ENCODE assay signal across 14 cellular contexts in the genomic region with DNA sequence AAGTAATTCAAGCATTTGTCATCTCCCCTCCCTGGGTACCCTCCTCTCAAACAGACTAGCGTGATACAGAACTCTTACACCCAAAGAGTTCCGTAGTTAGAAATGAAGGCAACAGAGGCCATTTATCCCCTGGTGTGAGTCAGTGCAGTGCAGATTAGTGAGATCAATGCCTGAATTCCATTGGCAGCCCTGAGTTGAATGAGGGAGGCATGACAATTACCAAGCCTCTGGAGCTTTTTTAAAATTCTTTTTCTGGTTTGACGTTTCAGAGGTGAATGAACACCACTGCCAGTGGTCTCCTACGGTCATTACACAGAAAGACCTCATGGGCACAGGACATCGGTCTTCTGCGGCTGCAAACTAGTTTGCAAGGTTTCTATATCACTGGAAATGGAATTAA.
DNase-seq lines count a peak whose midpoint lies in the region; ATAC-seq and TF ChIP-seq lines count a peak whose summit lies in the region.
"Had no signal": no experiment of that assay in that cellular context is flagged by ENCODE, and none has a peak within 500 bp of the region (broad histone marks: within the 10 kb centered on the region; RNA-seq: fewer than 3 reads in every experiment).

No MANE protein-coding gene starts in this region.

- H2BK5ac ChIP-seq in mesendoderm (ENCODE audit: low read length) = no peak overlapping the region

- no peaks in the 10 kb centered on the region for H3K79me1 ChIP-seq in mesendoderm (ENCODE audit: low read length)

- 40% methylated on average over 5 of the region's 6 CpGs for WGBS in HUES64
- WGBS in endodermal cell (ENCODE audit: insufficient coverage in 1 of 2, insufficient read length in 1 of 2), 2 experiments = 54 to 60% methylated on average over 4 to 6 of the region's 6 CpGs
- no CpG with 5 or more reads among the region's 6 CpGs for WGBS in mesendoderm (ENCODE audit: extremely low coverage, insufficient coverage, low lambda C conversion rate)

- no peak overlapping the region for H2BK120ac ChIP-seq in mesendoderm (ENCODE audit: low read depth, low read length)

- peaks cover 6% of the 10 kb centered on the region; the same call in 2 of the 3 replicates for H3K9me3 Mint-ChIP-seq in GM23338
- H3K9me3 Mint-ChIP-seq in endodermal cell = peaks cover 23% of the 10 kb centered on the region

- peaks cover 2% of the 10 kb centered on the region; the same call in 1 of the 2 replicates for H3F3A ChIP-seq in GM23338 (replicated peaks; ENCODE audit: low read depth)

- H3K56ac ChIP-seq in mesendoderm (ENCODE audit: low read length) = no peak overlapping the region

- H4K5ac ChIP-seq in mesendoderm (ENCODE audit: low read length) = no peak overlapping the region

- no peak overlapping the region for H4K8ac ChIP-seq in mesendoderm (ENCODE audit: low read depth, low read length)

- H3K27me3 ChIP-seq in GM23338 (ENCODE audit: insufficient read depth) (no peaks in the 10 kb centered on the region), HUES64 (ENCODE audit: insufficient read depth, low read length) (no peaks in the 10 kb centered on the region), endodermal cell (ENCODE audit: control insufficient read depth, insufficient read depth, low read length, poor library complexity, severe bottlenecking) (no peaks in the 10 kb centered on the region), mesendoderm (ENCODE audit: insufficient read depth, low read length, poor library complexity) (no peaks in the 10 kb centered on the region)
- H3K27me3 ChIP-seq: BLaER1 treated with 17β-estradiol and CSF1 and Interleukin-3, amounts not matched to agents 10 nM and 100 nM had no signal

- DNase-seq in GM23338 (ENCODE audit: low spot score) = peak; percentile 58
- DNase-seq in endodermal cell = no peak
- peak; percentile 34 for DNase-seq in mesendoderm
- DNase-seq in NCI-H748 (lab: John Stamatoyannopoulos, UW; ENCODE audit: unreplicated experiment) = no peak
- DNase-seq in NCI-H2227 (lab: John Stamatoyannopoulos, UW; ENCODE audit: unreplicated experiment) = no peak
- DNase-seq in GM19238 (ENCODE audit: insufficient read length, low spot score) = no peak
- DNase-seq: 8988T; AML-193; CD4-positive, CD25-positive, alpha-beta regulatory T cell; DMS53 had no signal

- H2BK15ac ChIP-seq in mesendoderm (replicated peaks; ENCODE audit: low read depth) = no peak overlapping the region

- H3K27me3 Mint-ChIP-seq in GM23338 (ENCODE audit: insufficient read depth, low read depth, poor library complexity) = peaks cover 3% of the 10 kb centered on the region
- no peaks in the 10 kb centered on the region for H3K27me3 Mint-ChIP-seq in endodermal cell (ENCODE audit: insufficient read depth)

- H3K4me3 Mint-ChIP-seq in GM23338 (no peak overlapping the region), endodermal cell (no peak overlapping the region)
- H3K4me3 Mint-ChIP-seq: CD4-positive, CD25-positive, alpha-beta regulatory T cell had no signal

- no peaks in the 10 kb centered on the region for H3K9me2 ChIP-seq in GM23338 (ENCODE audit: insufficient read depth)

- H3K36me3 Mint-ChIP-seq in GM23338 (ENCODE audit: low read depth) (peaks cover 15% of the 10 kb centered on the region), endodermal cell (ENCODE audit: low read depth) (peaks cover 71% of the 10 kb centered on the region)
- H3K36me3 Mint-ChIP-seq: CD4-positive, CD25-positive, alpha-beta regulatory T cell had no signal

- H4K20me1 ChIP-seq in GM23338 (replicated peaks; ENCODE audit: insufficient read depth) = no peaks in the 10 kb centered on the region
- H4K20me1 ChIP-seq: BLaER1 treated with 17β-estradiol and CSF1 and Interleukin-3, amounts not matched to agents 10 nM and 100 nM had no signal

- no peak overlapping the region for H2AK5ac ChIP-seq in mesendoderm (ENCODE audit: low read length)

- H3K36me3 ChIP-seq in GM23338 (ENCODE audit: insufficient read depth) (no peaks in the 10 kb centered on the region), HUES64 (ENCODE audit: insufficient read depth, low read length) (no peaks in the 10 kb centered on the region), endodermal cell (ENCODE audit: control insufficient read depth, insufficient read depth, low read length) (peaks cover 35% of the 10 kb centered on the region), mesendoderm (ENCODE audit: control insufficient read depth, insufficient read depth, low read length) (no peaks in the 10 kb centered on the region)
- H3K36me3 ChIP-seq: BLaER1 treated with 17β-estradiol and CSF1 and Interleukin-3, amounts not matched to agents 10 nM and 100 nM had no signal

- H3K27ac ChIP-seq in GM23338 (ENCODE audit: low read depth) (peak overlapping the region; percentile 7; the same call in 1 of the 2 replicates), HUES64 (ENCODE audit: low read depth, low read length) (peak overlapping the region; percentile 79), endodermal cell (ENCODE audit: low read depth, low read length) (peak overlapping the region; percentile 4), mesendoderm (ENCODE audit: low read depth, low read length) (no peak overlapping the region)
- H3K27ac ChIP-seq: BLaER1 treated with 17β-estradiol and CSF1 and Interleukin-3, amounts not matched to agents 10 nM and 100 nM had no signal

- no peak overlapping the region for H3K18ac ChIP-seq in mesendoderm (ENCODE audit: low read length)

- no peak overlapping the region for H3K23ac ChIP-seq in mesendoderm (ENCODE audit: low read length)

- TF ChIP-seq CTCF in GM23338 (conservative IDR thresholded peaks at IDR 0.05; ENCODE audit: low read depth in 2 of 2) (no peak), endodermal cell (conservative IDR thresholded peaks at IDR 0.05) (no peak)

- H3K9me3 ChIP-seq in HUES64 (ENCODE audit: insufficient read depth, low read depth, low read length) = peaks cover 7% of the 10 kb centered on the region; the same call in 1 of the 2 replicates
- H3K9me3 ChIP-seq in endodermal cell (ENCODE audit: control insufficient read depth, low read length) = peaks cover 29% of the 10 kb centered on the region

- peaks cover 41% of the 10 kb centered on the region for H3K4me1 Mint-ChIP-seq in GM23338
- H3K4me1 Mint-ChIP-seq in endodermal cell = peaks cover 34% of the 10 kb centered on the region
- H3K4me1 Mint-ChIP-seq: CD4-positive, CD25-positive, alpha-beta regulatory T cell had no signal

- ATAC-seq in GM23338 (peak; percentile 91), GM18511 (IDR thresholded peaks at IDR 0.05; ENCODE audit: unreplicated experiment) (no peak)
- ATAC-seq: HepG2 had no signal

- H3K4me3 ChIP-seq in GM23338 (no peak overlapping the region), HUES64 (ENCODE audit: low read length) (no peak overlapping the region), endodermal cell (ENCODE audit: low read length) (no peak overlapping the region), mesendoderm (ENCODE audit: low read length) (no peak overlapping the region)
- H3K4me3 ChIP-seq: BLaER1 treated with 17β-estradiol and CSF1 and Interleukin-3, amounts not matched to agents 10 nM and 100 nM had no signal

- peaks cover 35% of the 10 kb centered on the region for H3K4me1 ChIP-seq in GM23338 (ENCODE audit: insufficient read depth)
- peaks cover 38% of the 10 kb centered on the region for H3K4me1 ChIP-seq in HUES64 (ENCODE audit: insufficient read depth, low read length)
- peaks cover 3% of the 10 kb centered on the region for H3K4me1 ChIP-seq in endodermal cell (ENCODE audit: control insufficient read depth, insufficient read depth, low read length)
- H3K4me1 ChIP-seq in mesendoderm (ENCODE audit: control insufficient read depth, low read depth, low read length) = peaks cover 5% of the 10 kb centered on the region
- H3K4me1 ChIP-seq: BLaER1 treated with 17β-estradiol and CSF1 and Interleukin-3, amounts not matched to agents 10 nM and 100 nM had no signal

- peak overlapping the region; percentile 18; the same call in 1 of the 2 replicates for H3K9ac ChIP-seq in HUES64 (ENCODE audit: low read depth, low read length)
- no peak overlapping the region for H3K9ac ChIP-seq in endodermal cell (ENCODE audit: extremely low read depth, low read length, poor library complexity, severe bottlenecking)
- H3K9ac ChIP-seq in mesendoderm (ENCODE audit: low read length) = no peak overlapping the region
- H3K9ac ChIP-seq: BLaER1 treated with 17β-estradiol and CSF1 and Interleukin-3, amounts not matched to agents 10 nM and 100 nM had no signal

- H3K4me2 ChIP-seq in GM23338 (peak overlapping the region; percentile 28), mesendoderm (ENCODE audit: low read length) (no peak overlapping the region)
- H3K4me2 ChIP-seq: BLaER1 treated with 17β-estradiol and CSF1 and Interleukin-3, amounts not matched to agents 10 nM and 100 nM had no signal

- H3K4ac ChIP-seq in mesendoderm (ENCODE audit: low read depth, low read length) = no peak overlapping the region

- H3K27ac Mint-ChIP-seq in GM23338 = peak overlapping the region; percentile 39; the same call in 1 of the 2 replicates
- H3K27ac Mint-ChIP-seq in endodermal cell = peak overlapping the region; percentile 44
- H3K27ac Mint-ChIP-seq: CD4-positive, CD25-positive, alpha-beta regulatory T cell had no signal

- no peak overlapping the region for H2AFZ ChIP-seq in GM23338

- H3K79me2 ChIP-seq in GM23338 (replicated peaks; ENCODE audit: insufficient read depth) = no peaks in the 10 kb centered on the region
- H3K79me2 ChIP-seq in mesendoderm (ENCODE audit: control insufficient read depth, insufficient read depth, low read length) = no peaks in the 10 kb centered on the region

Comparison
In these comparisons a context has a peak if more than half of its experiments do, and no peak if none do; other contexts are left out.
1. DNase-seq: peak in GM23338 (single experiment) and mesendoderm (single experiment); none in endodermal cell (single experiment), NCI-H748 (single experiment), NCI-H2227 (single experiment) and GM19238 (single experiment).